In the genomic region with DNA sequence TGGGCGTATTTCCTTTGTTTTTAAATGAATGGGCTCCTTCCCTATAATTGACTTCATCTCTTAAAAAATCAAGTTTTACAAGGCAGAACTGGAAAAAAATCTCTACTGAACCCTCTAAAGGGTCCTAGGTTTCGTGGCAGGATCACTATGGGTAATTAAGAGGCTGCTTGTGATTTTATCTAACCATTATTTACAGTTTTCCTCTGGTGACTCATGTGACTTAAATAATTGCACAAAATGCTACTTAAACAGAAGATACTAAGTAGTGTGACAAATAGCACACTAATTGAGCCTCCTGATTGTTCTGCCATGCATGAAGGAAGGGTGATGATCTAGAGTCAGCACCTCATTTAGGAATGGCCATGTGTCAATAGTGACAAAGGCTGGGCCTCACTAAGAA, we compare ENCODE assay signal across 21 cellular contexts. TPM values are rescaled to one million over a fixed set of nuclear protein-coding genes. Genes with fewer than 3 reads are reported as not detected.
DNase-seq lines count a peak whose midpoint lies in the region; ATAC-seq and TF ChIP-seq lines count a peak whose summit lies in the region.
"Had no signal": no experiment of that assay in that cellular context is flagged by ENCODE, and none has a peak within 500 bp of the region (broad histone marks: within the 10 kb centered on the region; RNA-seq: fewer than 3 reads in every experiment).

No MANE protein-coding gene starts in this region.

- H3K27ac ChIP-seq in neuronal stem cell (replicated peaks; ENCODE audit: low read length) (peak overlapping the region; percentile 30), foreskin keratinocyte (no peak overlapping the region)
- H3K27ac ChIP-seq: HL-60, KMS-11 had no signal

- H2BK5ac ChIP-seq in neuronal stem cell (ENCODE audit: low read length): no peak overlapping the region

- H3K79me1 ChIP-seq in neuronal stem cell (ENCODE audit: low read depth, low read length): peaks cover 3% of the 10 kb centered on the region

- no peak overlapping the region for H3K18ac ChIP-seq in neuronal stem cell (ENCODE audit: low read length)

- no CpG with 5 or more reads among the region's 2 CpGs for WGBS in neuronal stem cell (ENCODE audit: extremely low coverage in 2 of 2, insufficient read length in 2 of 2, insufficient replicate concordance in 1 of 2), 2 donors

- H4K91ac ChIP-seq in neuronal stem cell (ENCODE audit: low read depth, low read length, poor library complexity): no peak overlapping the region

- H2AFZ ChIP-seq in neuronal stem cell (ENCODE audit: low read length): no peak overlapping the region

- H3K4me3 ChIP-seq in neuronal stem cell (ENCODE audit: low read length in 2 of 2): no peak overlapping the region

- no peak overlapping the region for H3K4ac ChIP-seq in neuronal stem cell (ENCODE audit: low read length)

- H3K23ac ChIP-seq in neuronal stem cell (ENCODE audit: low read depth, low read length, poor library complexity): no peak overlapping the region

- no peak overlapping the region for H2AK5ac ChIP-seq in neuronal stem cell (ENCODE audit: low read depth, low read length)

- peaks cover 4 to 96% of the 10 kb centered on the region in 2 donors for H3K36me3 ChIP-seq in neuronal stem cell (replicated peaks in 1 of 2; ENCODE audit: control insufficient read depth in 2 of 2, insufficient read depth in 2 of 2, low read length in 2 of 2)

- H2BK120ac ChIP-seq in neuronal stem cell (ENCODE audit: low read depth, low read length): no peak overlapping the region

- no peak overlapping the region for H3K9ac ChIP-seq in neuronal stem cell (ENCODE audit: low read depth, low read length, poor library complexity)
- H3K9ac ChIP-seq: KMS-11 had no signal

- H3K9me3 ChIP-seq in neuronal stem cell (replicated peaks in 1 of 2; ENCODE audit: control insufficient read depth in 2 of 2, insufficient read depth in 1 of 2, low read depth in 1 of 2, low read length in 2 of 2): no peaks in the 10 kb centered on the region

- no peak overlapping the region for H4K8ac ChIP-seq in neuronal stem cell (ENCODE audit: low read depth, low read length)

- ATAC-seq in SK-N-SH treated with all-trans-retinoic acid at 6 μM for 48 hours (no peak), foreskin keratinocyte (no peak)
- ATAC-seq: PC-3 had no signal

- peak; percentile 5 for DNase-seq in NCI-H2227 (lab: John Stamatoyannopoulos, UW; ENCODE audit: unreplicated experiment)
- DNase-seq in NCI-H2227 treated with DMSO at 0.1 percent for 48 hours (lab: John Stamatoyannopoulos, UW): no peak
- peak; percentile 6 for DNase-seq in M059J (ENCODE audit: low read depth)
- peak; percentile 87 for DNase-seq in NCI-H69 (lab: John Stamatoyannopoulos, UW)
- no peak for DNase-seq in neuronal stem cell (ENCODE audit: low spot score)
- DNase-seq in head of caudate nucleus: no peak
- no peak for DNase-seq in foreskin keratinocyte
- DNase-seq: 8988T; CD8-positive, alpha-beta memory T cell; DND-41; H7; NCI-H1694 treated with DMSO at 0.1 percent for 48 hours; NCI-H2107; NCI-H526; PC-3; RPMI8226; SIG-M5; T-helper 1 cell had no signal

- H2BK12ac ChIP-seq in neuronal stem cell (ENCODE audit: low read length): no peak overlapping the region

- H3K27me3 ChIP-seq in neuronal stem cell (ENCODE audit: control insufficient read depth in 3 of 3, insufficient read depth in 3 of 3, low read depth in 1 of 3, low read length in 3 of 3): peaks cover 0 to 5% (median 0%) of the 10 kb centered on the region in 3 experiments
- no peaks in the 10 kb centered on the region for H3K27me3 ChIP-seq in foreskin keratinocyte

- intact Hi-C loops in head of caudate nucleus (cut with DNase I): no loop called here

- H2BK15ac ChIP-seq in neuronal stem cell (ENCODE audit: low read length): no peak overlapping the region

- no peak for TF ChIP-seq CTCF in foreskin keratinocyte (conservative IDR thresholded peaks at IDR 0.05)

- no peak overlapping the region for H3K4me2 ChIP-seq in neuronal stem cell (ENCODE audit: insufficient read depth, low read length, poor library complexity, severe bottlenecking)
- H3K4me2 ChIP-seq: KMS-11 had no signal

- H3K14ac ChIP-seq in neuronal stem cell (ENCODE audit: low read length): no peak overlapping the region

- no peaks in the 10 kb centered on the region for H3K4me1 ChIP-seq in neuronal stem cell (ENCODE audit: control insufficient read depth in 2 of 2, insufficient read depth in 1 of 2, low read depth in 1 of 2, low read length in 2 of 2)
- no peaks in the 10 kb centered on the region for H3K4me1 ChIP-seq in foreskin keratinocyte

TF ChIP-seq in SK-N-SH treated with all-trans-retinoic acid at 6 μM for 48 hours, 23 proteins besides CTCF, POLR2A, EP300 and RAD21:
- TF ChIP-seq SNAI2 (CRISPR knock-in tag; IDR thresholded peaks at IDR 0.05) (no peak), ZNF70 (CRISPR knock-in tag; IDR thresholded peaks at IDR 0.05) (no peak), CSDC2 (CRISPR knock-in tag; IDR thresholded peaks at IDR 0.05) (no peak), PPARA (CRISPR knock-in tag; IDR thresholded peaks at IDR 0.05; ENCODE audit: borderline replicate concordance) (no peak), TOX (CRISPR knock-in tag; IDR thresholded peaks at IDR 0.05; ENCODE audit: borderline replicate concordance) (no peak), ARNTL (CRISPR knock-in tag; IDR thresholded peaks at IDR 0.05; ENCODE audit: borderline replicate concordance, low read depth) (no peak), ZNF8 (CRISPR knock-in tag; IDR thresholded peaks at IDR 0.05) (no peak), ZFP3 (CRISPR knock-in tag; IDR thresholded peaks at IDR 0.05) (no peak), OSR1 (CRISPR knock-in tag; IDR thresholded peaks at IDR 0.05) (no peak), TCF4 (CRISPR knock-in tag; IDR thresholded peaks at IDR 0.05; ENCODE audit: borderline replicate concordance) (no peak)
- TF ChIP-seq, protein P1, sequence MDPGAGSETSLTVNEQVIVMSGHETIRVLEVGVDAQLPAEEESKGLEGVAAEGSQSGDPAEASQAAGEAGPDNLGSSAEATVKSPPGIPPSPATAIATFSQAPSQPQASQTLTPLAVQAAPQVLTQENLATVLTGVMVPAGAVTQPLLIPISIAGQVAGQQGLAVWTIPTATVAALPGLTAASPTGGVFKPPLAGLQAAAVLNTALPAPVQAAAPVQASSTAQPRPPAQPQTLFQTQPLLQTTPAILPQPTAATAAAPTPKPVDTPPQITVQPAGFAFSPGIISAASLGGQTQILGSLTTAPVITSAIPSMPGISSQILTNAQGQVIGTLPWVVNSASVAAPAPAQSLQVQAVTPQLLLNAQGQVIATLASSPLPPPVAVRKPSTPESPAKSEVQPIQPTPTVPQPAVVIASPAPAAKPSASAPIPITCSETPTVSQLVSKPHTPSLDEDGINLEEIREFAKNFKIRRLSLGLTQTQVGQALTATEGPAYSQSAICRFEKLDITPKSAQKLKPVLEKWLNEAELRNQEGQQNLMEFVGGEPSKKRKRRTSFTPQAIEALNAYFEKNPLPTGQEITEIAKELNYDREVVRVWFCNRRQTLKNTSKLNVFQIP (CRISPR knock-in tag; IDR thresholded peaks at IDR 0.05; ENCODE audit: borderline replicate concordance, low read depth): no peak

RNA-seq across cellular contexts. Expression of a gene that starts 35.5 kb away (rescaled TPM):
- 7.2 and 12.9 TPM in 2 replicates for total RNA-seq in M059J (2014; rRNA removed; shearing (Covaris generic))
- polyA plus RNA-seq in neuronal stem cell (2013, experiment 1 of 2): 21.9 TPM
- polyA plus RNA-seq in neuronal stem cell (2013, experiment 2 of 2): 24.0 TPM
- total RNA-seq in foreskin keratinocyte: 10.2 and 11.3 TPM in 2 replicates
- 6.9 and 7.2 TPM in 2 replicates for polyA plus RNA-seq in foreskin keratinocyte

RNA-seq across cellular contexts. Expression of a gene that starts 35.6 kb away (rescaled TPM):
- 21.9 and 22.0 TPM in 2 replicates for total RNA-seq in M059J (2014; rRNA removed; shearing (Covaris generic))
- polyA plus RNA-seq in neuronal stem cell (2013, experiment 1 of 2): 8.2 TPM
- polyA plus RNA-seq in neuronal stem cell (2013, experiment 2 of 2): 9.0 TPM
- 8.5 and 9.3 TPM in 2 replicates for total RNA-seq in foreskin keratinocyte
- polyA plus RNA-seq in foreskin keratinocyte: 3.9 and 5.5 TPM in 2 replicates

RNA-seq across cellular contexts. Expression of a gene that starts 46.9 kb away (rescaled TPM):
- 0.07 TPM in 1 of 2 replicates, not detected in the other for total RNA-seq in M059J (2014; rRNA removed; shearing (Covaris generic))
- 41.4 TPM for polyA plus RNA-seq in neuronal stem cell (2013, experiment 1 of 2)
- polyA plus RNA-seq in neuronal stem cell (2013, experiment 2 of 2): 41.5 TPM
- total RNA-seq in foreskin keratinocyte: 0.17 TPM in 1 of 2 replicates, not detected in the other
- 0.01 TPM in 1 of 2 replicates, not detected in the other for polyA plus RNA-seq in foreskin keratinocyte
- total RNA-seq: CD8-positive, alpha-beta memory T cell had no signal

Comparison
In these comparisons a context has a peak if more than half of its experiments do, and no peak if none do; other contexts are left out.
1. DNase-seq: peak in NCI-H2227 (single experiment), M059J (single experiment) and NCI-H69 (single experiment); none in NCI-H2227 treated with DMSO at 0.1 percent for 48 hours (single experiment), neuronal stem cell (single experiment), head of caudate nucleus (0 of 42) and foreskin keratinocyte (0 of 2).